1 cellular context compared by ENCODE assay signal in the genomic region with DNA sequence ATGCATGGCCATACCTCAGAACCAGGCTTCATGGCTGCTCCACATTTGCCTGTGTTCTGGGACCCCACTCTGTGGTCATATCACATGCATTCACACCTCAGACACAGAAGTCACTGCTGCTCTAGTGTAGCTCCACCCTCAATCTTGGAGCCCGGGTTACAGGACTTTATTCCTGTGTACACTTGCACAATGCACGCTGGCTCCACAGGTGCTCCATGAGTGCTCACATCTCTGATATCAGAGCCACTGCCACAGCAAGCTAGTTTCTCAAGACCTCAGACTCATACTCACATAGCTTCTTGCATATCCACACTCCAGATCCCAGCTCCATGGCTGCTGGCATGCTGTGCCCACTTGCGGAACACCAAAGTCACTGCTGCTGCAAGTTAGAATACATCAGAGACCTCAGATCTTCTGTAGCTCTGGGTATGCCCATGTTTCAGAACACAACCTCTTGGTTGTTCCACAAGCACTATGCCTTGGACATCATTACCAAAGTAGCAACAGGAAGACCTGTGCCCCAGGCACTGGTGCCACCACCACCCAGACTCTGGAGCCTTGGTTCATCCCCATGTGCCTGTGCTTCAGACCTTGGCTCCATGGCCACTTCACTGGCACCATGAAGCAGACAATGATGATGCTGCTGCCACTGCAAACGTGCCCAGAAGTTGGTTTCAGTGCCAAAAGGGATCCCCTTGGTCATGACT.
TF ChIP-seq lines count a peak whose summit lies in the region.

No MANE protein-coding gene starts in this region.

TF ChIP-seq in GM23338, 12 proteins besides CTCF, POLR2A, EP300 and RAD21 (continued from another document):
- TF ChIP-seq, protein P1, sequence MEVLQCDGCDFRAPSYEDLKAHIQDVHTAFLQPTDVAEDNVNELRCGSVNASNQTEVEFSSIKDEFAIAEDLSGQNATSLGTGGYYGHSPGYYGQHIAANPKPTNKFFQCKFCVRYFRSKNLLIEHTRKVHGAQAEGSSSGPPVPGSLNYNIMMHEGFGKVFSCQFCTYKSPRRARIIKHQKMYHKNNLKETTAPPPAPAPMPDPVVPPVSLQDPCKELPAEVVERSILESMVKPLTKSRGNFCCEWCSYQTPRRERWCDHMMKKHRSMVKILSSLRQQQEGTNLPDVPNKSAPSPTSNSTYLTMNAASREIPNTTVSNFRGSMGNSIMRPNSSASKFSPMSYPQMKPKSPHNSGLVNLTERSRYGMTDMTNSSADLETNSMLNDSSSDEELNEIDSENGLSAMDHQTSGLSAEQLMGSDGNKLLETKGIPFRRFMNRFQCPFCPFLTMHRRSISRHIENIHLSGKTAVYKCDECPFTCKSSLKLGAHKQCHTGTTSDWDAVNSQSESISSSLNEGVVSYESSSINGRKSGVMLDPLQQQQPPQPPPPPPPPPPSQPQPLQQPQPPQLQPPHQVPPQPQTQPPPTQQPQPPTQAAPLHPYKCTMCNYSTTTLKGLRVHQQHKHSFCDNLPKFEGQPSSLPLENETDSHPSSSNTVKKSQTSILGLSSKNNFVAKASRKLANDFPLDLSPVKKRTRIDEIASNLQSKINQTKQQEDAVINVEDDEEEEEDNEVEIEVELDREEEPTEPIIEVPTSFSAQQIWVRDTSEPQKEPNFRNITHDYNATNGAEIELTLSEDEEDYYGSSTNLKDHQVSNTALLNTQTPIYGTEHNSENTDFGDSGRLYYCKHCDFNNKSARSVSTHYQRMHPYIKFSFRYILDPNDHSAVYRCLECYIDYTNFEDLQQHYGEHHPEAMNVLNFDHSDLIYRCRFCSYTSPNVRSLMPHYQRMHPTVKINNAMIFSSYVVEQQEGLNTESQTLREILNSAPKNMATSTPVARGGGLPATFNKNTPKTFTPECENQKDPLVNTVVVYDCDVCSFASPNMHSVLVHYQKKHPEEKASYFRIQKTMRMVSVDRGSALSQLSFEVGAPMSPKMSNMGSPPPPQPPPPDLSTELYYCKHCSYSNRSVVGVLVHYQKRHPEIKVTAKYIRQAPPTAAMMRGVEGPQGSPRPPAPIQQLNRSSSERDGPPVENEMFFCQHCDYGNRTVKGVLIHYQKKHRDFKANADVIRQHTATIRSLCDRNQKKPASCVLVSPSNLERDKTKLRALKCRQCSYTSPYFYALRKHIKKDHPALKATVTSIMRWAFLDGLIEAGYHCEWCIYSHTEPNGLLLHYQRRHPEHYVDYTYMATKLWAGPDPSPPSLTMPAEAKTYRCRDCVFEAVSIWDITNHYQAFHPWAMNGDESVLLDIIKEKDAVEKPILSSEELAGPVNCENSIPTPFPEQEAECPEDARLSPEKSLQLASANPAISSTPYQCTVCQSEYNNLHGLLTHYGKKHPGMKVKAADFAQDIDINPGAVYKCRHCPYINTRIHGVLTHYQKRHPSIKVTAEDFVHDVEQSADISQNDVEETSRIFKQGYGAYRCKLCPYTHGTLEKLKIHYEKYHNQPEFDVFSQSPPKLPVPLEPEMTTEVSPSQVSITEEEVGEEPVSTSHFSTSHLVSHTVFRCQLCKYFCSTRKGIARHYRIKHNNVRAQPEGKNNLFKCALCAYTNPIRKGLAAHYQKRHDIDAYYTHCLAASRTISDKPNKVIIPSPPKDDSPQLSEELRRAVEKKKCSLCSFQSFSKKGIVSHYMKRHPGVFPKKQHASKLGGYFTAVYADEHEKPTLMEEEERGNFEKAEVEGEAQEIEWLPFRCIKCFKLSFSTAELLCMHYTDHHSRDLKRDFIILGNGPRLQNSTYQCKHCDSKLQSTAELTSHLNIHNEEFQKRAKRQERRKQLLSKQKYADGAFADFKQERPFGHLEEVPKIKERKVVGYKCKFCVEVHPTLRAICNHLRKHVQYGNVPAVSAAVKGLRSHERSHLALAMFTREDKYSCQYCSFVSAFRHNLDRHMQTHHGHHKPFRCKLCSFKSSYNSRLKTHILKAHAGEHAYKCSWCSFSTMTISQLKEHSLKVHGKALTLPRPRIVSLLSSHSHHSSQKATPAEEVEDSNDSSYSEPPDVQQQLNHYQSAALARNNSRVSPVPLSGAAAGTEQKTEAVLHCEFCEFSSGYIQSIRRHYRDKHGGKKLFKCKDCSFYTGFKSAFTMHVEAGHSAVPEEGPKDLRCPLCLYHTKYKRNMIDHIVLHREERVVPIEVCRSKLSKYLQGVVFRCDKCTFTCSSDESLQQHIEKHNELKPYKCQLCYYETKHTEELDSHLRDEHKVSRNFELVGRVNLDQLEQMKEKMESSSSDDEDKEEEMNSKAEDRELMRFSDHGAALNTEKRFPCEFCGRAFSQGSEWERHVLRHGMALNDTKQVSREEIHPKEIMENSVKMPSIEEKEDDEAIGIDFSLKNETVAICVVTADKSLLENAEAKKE (CRISPR knock-in tag; IDR thresholded peaks at IDR 0.05) = no peak
- TF ChIP-seq, protein P2, sequence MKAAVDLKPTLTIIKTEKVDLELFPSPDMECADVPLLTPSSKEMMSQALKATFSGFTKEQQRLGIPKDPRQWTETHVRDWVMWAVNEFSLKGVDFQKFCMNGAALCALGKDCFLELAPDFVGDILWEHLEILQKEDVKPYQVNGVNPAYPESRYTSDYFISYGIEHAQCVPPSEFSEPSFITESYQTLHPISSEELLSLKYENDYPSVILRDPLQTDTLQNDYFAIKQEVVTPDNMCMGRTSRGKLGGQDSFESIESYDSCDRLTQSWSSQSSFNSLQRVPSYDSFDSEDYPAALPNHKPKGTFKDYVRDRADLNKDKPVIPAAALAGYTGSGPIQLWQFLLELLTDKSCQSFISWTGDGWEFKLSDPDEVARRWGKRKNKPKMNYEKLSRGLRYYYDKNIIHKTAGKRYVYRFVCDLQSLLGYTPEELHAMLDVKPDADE (IDR thresholded peaks at IDR 0.05) = no peak
- no peak for TF ChIP-seq CREB1 (CRISPR knock-in tag; IDR thresholded peaks at IDR 0.05; ENCODE audit: low read depth)
- TF ChIP-seq EZH2 (IDR thresholded peaks at IDR 0.05; ENCODE audit: low read depth, unreplicated experiment) = no peak
- TF ChIP-seq EZH2phosphoT487 (IDR thresholded peaks at IDR 0.05; ENCODE audit: unreplicated experiment) = no peak
- no peak for TF ChIP-seq STAT1 (IDR thresholded peaks at IDR 0.05; ENCODE audit: unreplicated experiment)
